ENCODE assay signal across 33 cellular contexts in the genomic region with DNA sequence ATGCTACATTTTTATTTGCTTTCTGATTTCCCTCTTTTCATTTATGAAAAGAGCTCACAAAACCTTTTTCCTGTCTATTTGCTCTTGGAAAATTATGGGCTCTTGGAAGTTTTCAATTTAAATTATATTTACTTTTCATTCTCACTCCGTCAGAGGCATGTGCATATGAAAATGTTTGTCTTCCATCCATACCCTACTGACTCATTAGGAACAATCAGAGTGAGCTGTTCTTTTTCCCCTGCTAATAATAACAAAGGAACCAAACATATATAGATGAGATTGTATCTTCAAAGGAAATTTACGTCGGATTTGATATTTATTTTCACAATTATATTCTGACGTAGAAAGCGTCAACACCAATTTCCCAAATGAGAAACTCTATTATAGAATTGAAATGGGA.
"Had no signal": no experiment of that assay in that cellular context is flagged by ENCODE, and none has a peak within 500 bp of the region (broad histone marks: within the 10 kb centered on the region; RNA-seq: fewer than 3 reads in every experiment).

No MANE protein-coding gene starts in this region.

- H3K4me1 Mint-ChIP-seq: activated CD4-positive, alpha-beta T cell treated with anti-CD3 and anti-CD28 coated beads for 36 hours; activated CD4-positive, alpha-beta T cell treated with anti-CD3 and anti-CD28 coated beads, Interleukin-2, amount 10 ng/mL, durations not matched to agents 7 days and 5 days; activated CD8-positive, alpha-beta memory T cell treated with anti-CD3 and anti-CD28 coated beads, Interleukin-2, amount 10 ng/mL, durations not matched to agents 7 days and 5 days; activated naive CD4-positive, alpha-beta T cell treated with anti-CD3 and anti-CD28 coated beads, Interleukin-2, amount 10 ng/mL, durations not matched to agents 7 days and 5 days; activated naive CD8-positive, alpha-beta T cell treated with anti-CD3 and anti-CD28 coated beads, Interleukin-2, amount 50 U/mL, for 24 hours had no signal

- H3K4me3 Mint-ChIP-seq: activated CD4-positive, alpha-beta memory T cell treated with anti-CD3 and anti-CD28 coated beads for 36 hours; activated CD4-positive, alpha-beta T cell treated with anti-CD3 and anti-CD28 coated beads for 36 hours; activated CD4-positive, alpha-beta T cell treated with anti-CD3 and anti-CD28 coated beads, Interleukin-2, amount 10 ng/mL, durations not matched to agents 7 days and 5 days; activated CD8-positive, alpha-beta memory T cell treated with anti-CD3 and anti-CD28 coated beads, Interleukin-2, amount 10 ng/mL, durations not matched to agents 7 days and 5 days; activated naive CD4-positive, alpha-beta T cell treated with anti-CD3 and anti-CD28 coated beads, Interleukin-2, amount 10 ng/mL, durations not matched to agents 7 days and 5 days; activated naive CD8-positive, alpha-beta T cell; activated naive CD8-positive, alpha-beta T cell treated with anti-CD3 and anti-CD28 coated beads, Interleukin-2, amount 50 U/mL, for 24 hours; brain; T-helper 1 cell treated with Interleukin-12 subunit alpha and Interleukin-12 subunit beta and Interleukin-4 antibody, amounts not matched to agents 30 μg/mL and 1 μg/mL, for 36 hours; T-helper 2 cell treated with Interferon-gamma antibody and Interleukin-4, amounts not matched to agents 5 μg/mL and 100 μg/mL, for 36 hours; WTC11 had no signal

- ATAC-seq: activated CD4-positive, alpha-beta T cell treated with anti-CD3 and anti-CD28 coated beads for 36 hours; activated CD4-positive, CD25-positive, alpha-beta regulatory T cell treated with anti-CD3 and anti-CD28 coated beads, Interleukin-2, amount 50 U/mL, for 24 hours; activated CD8-positive, alpha-beta memory T cell treated with anti-CD3 and anti-CD28 coated beads, Interleukin-2, amount 10 ng/mL, durations not matched to agents 7 days and 5 days; activated naive CD8-positive, alpha-beta T cell treated with anti-CD3 and anti-CD28 coated beads, Interleukin-2, amount 50 U/mL, for 24 hours; WTC11 had no signal

- H3K27ac Mint-ChIP-seq: activated CD4-positive, alpha-beta memory T cell treated with anti-CD3 and anti-CD28 coated beads for 36 hours; activated CD4-positive, alpha-beta T cell treated with anti-CD3 and anti-CD28 coated beads for 36 hours; activated CD4-positive, alpha-beta T cell treated with anti-CD3 and anti-CD28 coated beads, Interleukin-2, amount 10 ng/mL, durations not matched to agents 7 days and 5 days; activated CD8-positive, alpha-beta memory T cell treated with anti-CD3 and anti-CD28 coated beads, Interleukin-2, amount 10 ng/mL, durations not matched to agents 7 days and 5 days; activated naive CD4-positive, alpha-beta T cell treated with anti-CD3 and anti-CD28 coated beads, Interleukin-2, amount 10 ng/mL, durations not matched to agents 7 days and 5 days; activated naive CD8-positive, alpha-beta T cell; activated naive CD8-positive, alpha-beta T cell treated with anti-CD3 and anti-CD28 coated beads, Interleukin-2, amount 50 U/mL, for 24 hours; brain; T-helper 1 cell treated with Interleukin-12 subunit alpha and Interleukin-12 subunit beta and Interleukin-4 antibody, amounts not matched to agents 30 μg/mL and 1 μg/mL, for 36 hours; T-helper 2 cell treated with Interferon-gamma antibody and Interleukin-4, amounts not matched to agents 5 μg/mL and 100 μg/mL, for 36 hours; WTC11 had no signal

- H3K27me3 Mint-ChIP-seq: activated CD4-positive, alpha-beta memory T cell treated with anti-CD3 and anti-CD28 coated beads for 36 hours; activated CD4-positive, alpha-beta T cell treated with anti-CD3 and anti-CD28 coated beads for 36 hours; activated CD4-positive, alpha-beta T cell treated with anti-CD3 and anti-CD28 coated beads, Interleukin-2, amount 10 ng/mL, durations not matched to agents 7 days and 5 days; activated CD8-positive, alpha-beta memory T cell treated with anti-CD3 and anti-CD28 coated beads, Interleukin-2, amount 10 ng/mL, durations not matched to agents 7 days and 5 days; activated naive CD4-positive, alpha-beta T cell treated with anti-CD3 and anti-CD28 coated beads, Interleukin-2, amount 10 ng/mL, durations not matched to agents 7 days and 5 days; activated naive CD8-positive, alpha-beta T cell; activated naive CD8-positive, alpha-beta T cell treated with anti-CD3 and anti-CD28 coated beads, Interleukin-2, amount 50 U/mL, for 24 hours had no signal

- H3K36me3 Mint-ChIP-seq: activated CD4-positive, alpha-beta memory T cell treated with anti-CD3 and anti-CD28 coated beads for 36 hours; activated CD8-positive, alpha-beta memory T cell treated with anti-CD3 and anti-CD28 coated beads, Interleukin-2, amount 10 ng/mL, durations not matched to agents 7 days and 5 days; activated naive CD4-positive, alpha-beta T cell treated with anti-CD3 and anti-CD28 coated beads, Interleukin-2, amount 10 ng/mL, durations not matched to agents 7 days and 5 days; activated naive CD8-positive, alpha-beta T cell; brain had no signal

- DNase-seq: activated CD4-positive, alpha-beta memory T cell treated with anti-CD3 and anti-CD28 coated beads for 36 hours; activated CD4-positive, alpha-beta T cell treated with anti-CD3 and anti-CD28 coated beads for 36 hours; activated CD4-positive, alpha-beta T cell treated with anti-CD3 and anti-CD28 coated beads, Interleukin-2, amount 10 ng/mL, durations not matched to agents 7 days and 5 days; activated CD8-positive, alpha-beta memory T cell treated with anti-CD3 and anti-CD28 coated beads for 24 hours; activated CD8-positive, alpha-beta memory T cell treated with anti-CD3 and anti-CD28 coated beads, Interleukin-2, amount 10 ng/mL, durations not matched to agents 7 days and 5 days; activated CD8-positive, alpha-beta memory T cell treated with anti-CD3 and anti-CD28 coated beads, Interleukin-2, amount 50 U/mL, for 48 hours; activated effector memory CD4-positive, alpha-beta T cell treated with Interleukin-2 at 50 U/mL for 16 hours; activated naive CD4-positive, alpha-beta T cell treated with anti-CD3 and anti-CD28 coated beads, Interleukin-2, amount 10 ng/mL, durations not matched to agents 7 days and 5 days; activated naive CD8-positive, alpha-beta T cell treated with anti-CD3 and anti-CD28 coated beads, Interleukin-2, amount 50 U/mL, for 24 hours; activated T-cell treated with anti-CD3 and anti-CD28 coated beads, Interleukin-2, amount 50 U/mL, for 48 hours; anterior cingulate cortex; central memory CD4-positive, alpha-beta T cell; colonic mucosa; MM.1S; MV-4-11; NCI-H1092; NCI-H1417 treated with DMSO at 0.1 percent for 48 hours; NCI-H1694 treated with DMSO at 0.1 percent for 48 hours; NCI-H2029; NCI-H226; NCI-H446 treated with DMSO at 0.1 percent for 48 hours; NCI-H524; NCI-H774; Peyer's patch; RPMI8226; SHP77 treated with DMSO at 0.1 percent for 48 hours; SK-N-SH had no signal
